In genomic region chr11:5363712-5364111, GRCh38 we compare ENCODE assay signal across 1 cellular context.
TF ChIP-seq lines count a peak whose summit lies in the region.

No MANE protein-coding gene starts in this region.

TF ChIP-seq in endothelial cell of umbilical vein, 7 proteins besides CTCF, POLR2A, EP300 and RAD21:
- no peak for TF ChIP-seq EZH2 (IDR thresholded peaks at IDR 0.05; ENCODE audit: borderline replicate concordance, low read depth, low read length, severe bottlenecking)
- TF ChIP-seq POLR2AphosphoS5 (IDR thresholded peaks at IDR 0.05; ENCODE audit: insufficient read depth, low read depth, low read length) = no peak
- no peak for TF ChIP-seq FOS (IDR thresholded peaks at IDR 0.05; ENCODE audit: borderline replicate concordance, insufficient read depth, low read length)
- no peak for TF ChIP-seq MAX (IDR thresholded peaks at IDR 0.05; ENCODE audit: insufficient read depth, insufficient read length)
- no peak for TF ChIP-seq GATA2 (IDR thresholded peaks at IDR 0.05; ENCODE audit: insufficient read depth, insufficient read length, low read depth, low read length)
- TF ChIP-seq JUN (IDR thresholded peaks at IDR 0.05; ENCODE audit: borderline replicate concordance, insufficient read depth, insufficient read length, low read depth) = no peak
- TF ChIP-seq MYC (IDR thresholded peaks at IDR 0.05; ENCODE audit: low read depth, low read length) = no peak
